17 cellular contexts compared by ENCODE assay signal in genomic region chr11:7911011-7911410, GRCh38. TPM values are rescaled to one million over a fixed set of nuclear protein-coding genes. Genes with fewer than 3 reads are reported as not detected.
A peak's percentile ranks its signal among the peaks of the same experiment; 100 is the strongest.
DNase-seq lines count a peak whose midpoint lies in the region; ATAC-seq and TF ChIP-seq lines count a peak whose summit lies in the region.
"Had no signal": no experiment of that assay in that cellular context is flagged by ENCODE, and none has a peak within 500 bp of the region (broad histone marks: within the 10 kb centered on the region; RNA-seq: fewer than 3 reads in every experiment).

No MANE protein-coding gene starts in this region.

- H2BK15ac ChIP-seq in IMR-90 (ENCODE audit: low read depth, low read length) (no peak overlapping the region), mesendoderm (replicated peaks; ENCODE audit: low read depth) (no peak overlapping the region)

- in situ Hi-C loops in IMR-90 (cut with MboI; ENCODE audit: low sequenced_read_pairs), result no loop called here

- no peak overlapping the region for H4K91ac ChIP-seq in IMR-90 (ENCODE audit: insufficient read depth, low read depth, low read length)

- H3K36me3 ChIP-seq in IMR-90 (ENCODE audit: control insufficient read depth, insufficient read depth, low read length) (no peaks in the 10 kb centered on the region), mesendoderm (ENCODE audit: control insufficient read depth, insufficient read depth, low read length) (no peaks in the 10 kb centered on the region), sigmoid colon (no peaks in the 10 kb centered on the region)
- H3K36me3 ChIP-seq: BE2C had no signal

- H4K20me1 ChIP-seq in IMR-90 (ENCODE audit: insufficient read depth, low read length), result no peaks in the 10 kb centered on the region

- H3K27ac Mint-ChIP-seq in endothelial cell (ENCODE audit: unreplicated experiment), result no peak overlapping the region
- no peak overlapping the region for H3K27ac Mint-ChIP-seq in naive thymus-derived CD8-positive, alpha-beta T cell
- H3K27ac Mint-ChIP-seq: CD8-positive, alpha-beta memory T cell had no signal

- no peak for TF ChIP-seq RAD21 in IMR-90 (IDR thresholded peaks at IDR 0.05; ENCODE audit: low read length)

- no peak for TF ChIP-seq EP300 in sigmoid colon (IDR thresholded peaks at IDR 0.05)

- dilution Hi-C loops in IMR-90 (cut with HindIII; ENCODE audit: low sequenced_read_pairs, unreplicated experiment), result no loop called here

- H3K18ac ChIP-seq in IMR-90 (ENCODE audit: low read depth, low read length) (peak overlapping the region; percentile 52; the same call in 1 of the 2 replicates), mesendoderm (ENCODE audit: low read length) (no peak overlapping the region)

- no peak overlapping the region for H3K56ac ChIP-seq in IMR-90 (ENCODE audit: extremely low read depth, insufficient read depth, low read length)
- H3K56ac ChIP-seq in mesendoderm (ENCODE audit: low read length), result peak overlapping the region; percentile 36

- H3K79me1 ChIP-seq in IMR-90 (ENCODE audit: low read depth in 1 of 2, low read length in 2 of 2) (no peaks in the 10 kb centered on the region), mesendoderm (ENCODE audit: low read length) (no peaks in the 10 kb centered on the region)

- POLR2A ChIA-PET in IMR-90 (lab: Charles Lee; ENCODE audit: unreplicated experiment), result no interaction called here
- POLR2A ChIA-PET in naive thymus-derived CD8-positive, alpha-beta T cell (lab: Charles Lee), result no interaction called here

- H3K27me3 Mint-ChIP-seq in endothelial cell (ENCODE audit: unreplicated experiment), result peaks cover 6% of the 10 kb centered on the region
- peaks cover 4 to 48% (median 19%) of the 10 kb centered on the region in 5 donors for H3K27me3 Mint-ChIP-seq in naive thymus-derived CD8-positive, alpha-beta T cell

- no peaks in the 10 kb centered on the region for H3K9me3 ChIP-seq in IMR-90 (ENCODE audit: control insufficient read depth, insufficient read depth, low read length)
- H3K9me3 ChIP-seq in sigmoid colon, result no peaks in the 10 kb centered on the region
- H3K9me3 ChIP-seq: BE2C had no signal

- TF ChIP-seq POLR2A in IMR-90 (IDR thresholded peaks at IDR 0.05; ENCODE audit: low read depth, low read length) (no peak), sigmoid colon (IDR thresholded peaks at IDR 0.05) (no peak)

- peaks cover 33% of the 10 kb centered on the region for H3K4me1 Mint-ChIP-seq in endothelial cell (ENCODE audit: unreplicated experiment)
- H3K4me1 Mint-ChIP-seq in naive thymus-derived CD8-positive, alpha-beta T cell, result no peaks in the 10 kb centered on the region
- H3K4me1 Mint-ChIP-seq: CD4-positive, CD25-positive, alpha-beta regulatory T cell; CD8-positive, alpha-beta memory T cell had no signal

- H3K14ac ChIP-seq in IMR-90 (replicated peaks; ENCODE audit: low read depth, low read length), result no peak overlapping the region

- no peaks in the 10 kb centered on the region for H3K9me1 ChIP-seq in IMR-90 (ENCODE audit: insufficient read depth, low read length)

- H3K36me3 Mint-ChIP-seq in endothelial cell (ENCODE audit: low read depth, unreplicated experiment), result no peaks in the 10 kb centered on the region
- no peaks in the 10 kb centered on the region for H3K36me3 Mint-ChIP-seq in naive thymus-derived CD8-positive, alpha-beta T cell
- H3K36me3 Mint-ChIP-seq: CD4-positive, CD25-positive, alpha-beta regulatory T cell; CD8-positive, alpha-beta memory T cell had no signal

- no peak overlapping the region for H2BK20ac ChIP-seq in IMR-90 (ENCODE audit: low read depth, low read length)

- H2BK5ac ChIP-seq in IMR-90 (ENCODE audit: low read depth, low read length, poor library complexity, severe bottlenecking), result no peak overlapping the region
- peak overlapping the region; percentile 57 for H2BK5ac ChIP-seq in mesendoderm (ENCODE audit: low read length)

- no peak overlapping the region for H3K27ac ChIP-seq in IMR-90 (ENCODE audit: insufficient read depth, low read length)
- H3K27ac ChIP-seq in mesendoderm (ENCODE audit: low read depth, low read length), result no peak overlapping the region
- no peak overlapping the region for H3K27ac ChIP-seq in sigmoid colon

- no peak overlapping the region for H4K8ac ChIP-seq in IMR-90 (ENCODE audit: low read depth in 2 of 2, low read length in 2 of 2)
- H4K8ac ChIP-seq in mesendoderm (ENCODE audit: low read depth, low read length), result no peak overlapping the region

- H3K23ac ChIP-seq in IMR-90 (ENCODE audit: low read depth, low read length) (no peak overlapping the region), mesendoderm (ENCODE audit: low read length) (no peak overlapping the region)

- ATAC-seq in IMR-90 (ENCODE audit: low read depth), result no peak
- no peak for ATAC-seq in naive thymus-derived CD8-positive, alpha-beta T cell
- ATAC-seq: HepG2 had no signal

- TF ChIP-seq CTCF in IMR-90 (conservative IDR thresholded peaks at IDR 0.05; ENCODE audit: low read depth, low read length) (no peak), sigmoid colon (IDR thresholded peaks at IDR 0.05) (no peak), endothelial cell (IDR thresholded peaks at IDR 0.05; ENCODE audit: unreplicated experiment) (no peak)

- no peak overlapping the region for H3K4me3 ChIP-seq in IMR-90 (ENCODE audit: insufficient read depth, low read depth, low read length)
- H3K4me3 ChIP-seq in mesendoderm (ENCODE audit: low read length), result no peak overlapping the region
- H3K4me3 ChIP-seq in sigmoid colon, result no peak overlapping the region

- H3K27me3 ChIP-seq in IMR-90 (ENCODE audit: control insufficient read depth, insufficient read depth, low read length) (no peaks in the 10 kb centered on the region), mesendoderm (ENCODE audit: insufficient read depth, low read length, poor library complexity) (no peaks in the 10 kb centered on the region), sigmoid colon (no peaks in the 10 kb centered on the region)

- no peak overlapping the region for H2AFZ ChIP-seq in IMR-90 (replicated peaks; ENCODE audit: low read length, poor library complexity)

- H2AK5ac ChIP-seq in IMR-90 (ENCODE audit: low read depth, low read length) (no peak overlapping the region), mesendoderm (ENCODE audit: low read length) (no peak overlapping the region)

- no peak overlapping the region for H3K9ac ChIP-seq in IMR-90 (ENCODE audit: low read depth, low read length)
- H3K9ac ChIP-seq in mesendoderm (ENCODE audit: low read length), result no peak overlapping the region

- DNase-seq in GM03348 (ENCODE audit: low spot score), result peak; percentile 13
- DNase-seq in IMR-90, result no peak
- DNase-seq in mesendoderm, result no peak
- no peak for DNase-seq in sigmoid colon
- no peak for DNase-seq in endothelial cell (ENCODE audit: low spot score)
- no peak for DNase-seq in naive thymus-derived CD8-positive, alpha-beta T cell
- DNase-seq: BE2C; C1 segment of cervical spinal cord; CD4-positive, CD25-positive, alpha-beta regulatory T cell; CD8-positive, alpha-beta memory T cell; COR-L47; GDM1; GOT3; H9; KG1 had no signal

- H2AK9ac ChIP-seq in IMR-90 (replicated peaks; ENCODE audit: low read depth, low read length, poor library complexity), result no peak overlapping the region

- no TSS peak for BruUV-seq in IMR-90 (replicated peaks; lab: Mats Ljungman, UMichigan)

- peak overlapping the region; percentile 90; the same call in 1 of the 2 replicates for H4K5ac ChIP-seq in IMR-90 (ENCODE audit: low read depth, low read length)
- no peak overlapping the region for H4K5ac ChIP-seq in mesendoderm (ENCODE audit: low read length)

- H3K4ac ChIP-seq in IMR-90 (ENCODE audit: low read depth, low read length), result no peak overlapping the region
- H3K4ac ChIP-seq in mesendoderm (ENCODE audit: low read depth, low read length), result no peak overlapping the region

- H3K79me2 ChIP-seq in mesendoderm (ENCODE audit: control insufficient read depth, insufficient read depth, low read length), result no peaks in the 10 kb centered on the region

- H3K9me3 Mint-ChIP-seq in endothelial cell (ENCODE audit: unreplicated experiment), result no peaks in the 10 kb centered on the region
- H3K9me3 Mint-ChIP-seq in naive thymus-derived CD8-positive, alpha-beta T cell, result no peaks in the 10 kb centered on the region
- H3K9me3 Mint-ChIP-seq: CD8-positive, alpha-beta memory T cell; H9 had no signal

- intact Hi-C loops in IMR-90 (cut with micrococcal nuclease), result no loop called here
- intact Hi-C loops in sigmoid colon (cut with DNase I), result no loop called here

- CTCF ChIA-PET in IMR-90 (lab: Yijun Ruan, JAX), result interaction anchor here (1.0 to 1.2 kb wide), 2 partner anchors 18 to 76 kb away, joined by 3 read pairs; partner anchors contain the start of gene EIF3F

- H3K4me2 ChIP-seq in IMR-90 (ENCODE audit: low read depth, low read length), result no peak overlapping the region
- H3K4me2 ChIP-seq in mesendoderm (ENCODE audit: low read length), result no peak overlapping the region

- H2BK120ac ChIP-seq in IMR-90 (ENCODE audit: low read depth, low read length), result no peak overlapping the region
- no peak overlapping the region for H2BK120ac ChIP-seq in mesendoderm (ENCODE audit: low read depth, low read length)

- H3K4me1 ChIP-seq in IMR-90 (ENCODE audit: control insufficient read depth, insufficient read depth, low read length) (peaks cover 4% of the 10 kb centered on the region), mesendoderm (ENCODE audit: control insufficient read depth, low read depth, low read length) (peaks cover 12% of the 10 kb centered on the region), sigmoid colon (no peaks in the 10 kb centered on the region)
- H3K4me1 ChIP-seq: BE2C had no signal

- H3K4me3 Mint-ChIP-seq in endothelial cell (ENCODE audit: unreplicated experiment), result no peak overlapping the region
- no peak overlapping the region for H3K4me3 Mint-ChIP-seq in naive thymus-derived CD8-positive, alpha-beta T cell
- H3K4me3 Mint-ChIP-seq: CD4-positive, CD25-positive, alpha-beta regulatory T cell; CD8-positive, alpha-beta memory T cell; H9 had no signal

RNA-seq across cellular contexts. Expression of gene OR10A6, which starts 20.1 kb away (rescaled TPM):
- total RNA-seq in IMR-90 (2012; rRNA removed) (not detected in 2 replicates), sigmoid colon (not detected), endothelial cell (ENCODE audit: unreplicated experiment) (not detected)
- polyA plus RNA-seq in IMR-90 (2012; rRNA removed) (0.14 and 0.19 TPM in 2 replicates), sigmoid colon (not detected)
- 0.03 TPM in 1 of 2 replicates, not detected in the other for polyA plus RNA-seq in IMR-90 (2012; cell fraction: cytosol; rRNA removed)
- polyA plus RNA-seq in IMR-90 (2012; cell fraction: nucleus; rRNA removed; ENCODE audit: low replicate concordance), result 0.09 and 1.0 TPM in 2 replicates
- polyA plus RNA-seq in mesendoderm (2013, experiment 1 of 2), result not detected
- polyA plus RNA-seq in mesendoderm (2013, experiment 2 of 2), result not detected
- total RNA-seq in naive thymus-derived CD8-positive, alpha-beta T cell, result not detected
- polyA plus RNA-seq in naive thymus-derived CD8-positive, alpha-beta T cell, result not detected
- total RNA-seq: A172; CD4-positive, CD25-positive, alpha-beta regulatory T cell; CD8-positive, alpha-beta memory T cell; H9; HepG2 had no signal
- polyA plus RNA-seq: CD4-positive, CD25-positive, alpha-beta regulatory T cell; CD8-positive, alpha-beta memory T cell; HepG2 had no signal

RNA-seq across cellular contexts. Expression of gene OR10A3, which starts 30.5 kb away (rescaled TPM):
- total RNA-seq in IMR-90 (2012; rRNA removed) (under 0.01 TPM in 1 of 2 replicates, not detected in the other), sigmoid colon (not detected), endothelial cell (ENCODE audit: unreplicated experiment) (not detected)
- polyA plus RNA-seq in IMR-90 (2012; rRNA removed) (0.03 and 0.13 TPM in 2 replicates), sigmoid colon (not detected)
- not detected in 2 replicates for polyA plus RNA-seq in IMR-90 (2012; cell fraction: cytosol; rRNA removed)
- polyA plus RNA-seq in IMR-90 (2012; cell fraction: nucleus; rRNA removed; ENCODE audit: low replicate concordance), result 0.12 and 1.1 TPM in 2 replicates
- not detected for polyA plus RNA-seq in mesendoderm (2013, experiment 1 of 2)
- polyA plus RNA-seq in mesendoderm (2013, experiment 2 of 2), result not detected
- total RNA-seq in naive thymus-derived CD8-positive, alpha-beta T cell, result not detected
- not detected for polyA plus RNA-seq in naive thymus-derived CD8-positive, alpha-beta T cell
- total RNA-seq: A172; CD4-positive, CD25-positive, alpha-beta regulatory T cell; CD8-positive, alpha-beta memory T cell; H9; HepG2 had no signal
- polyA plus RNA-seq: CD4-positive, CD25-positive, alpha-beta regulatory T cell; CD8-positive, alpha-beta memory T cell; HepG2 had no signal

RNA-seq across cellular contexts. Expression of gene NLRP10, which starts 54.2 kb away (rescaled TPM):
- total RNA-seq in IMR-90 (2012; rRNA removed), result 25.6 and 36.7 TPM in 2 replicates
- polyA plus RNA-seq in IMR-90 (2012; rRNA removed), result 5.8 and 6.5 TPM in 2 replicates
- 4.6 and 5.6 TPM in 2 replicates for polyA plus RNA-seq in IMR-90 (2012; cell fraction: cytosol; rRNA removed)
- polyA plus RNA-seq in IMR-90 (2012; cell fraction: nucleus; rRNA removed; ENCODE audit: low replicate concordance), result 2.4 and 2.5 TPM in 2 replicates
- polyA plus RNA-seq in mesendoderm (2013, experiment 1 of 2), result 0.04 TPM
- 0.04 TPM for polyA plus RNA-seq in mesendoderm (2013, experiment 2 of 2)
- not detected for total RNA-seq in sigmoid colon
- not detected for polyA plus RNA-seq in sigmoid colon
- total RNA-seq in endothelial cell (ENCODE audit: unreplicated experiment), result not detected
- not detected for total RNA-seq in naive thymus-derived CD8-positive, alpha-beta T cell
- polyA plus RNA-seq in naive thymus-derived CD8-positive, alpha-beta T cell, result not detected
- total RNA-seq: CD4-positive, CD25-positive, alpha-beta regulatory T cell; CD8-positive, alpha-beta memory T cell; H9; HepG2 had no signal
- polyA plus RNA-seq: CD4-positive, CD25-positive, alpha-beta regulatory T cell; CD8-positive, alpha-beta memory T cell; HepG2 had no signal

Comparison
In these comparisons a context has a peak if more than half of its experiments do, and no peak if none do; other contexts are left out.
1. RNA of gene NLRP10, which starts 54.2 kb away (total RNA-seq): 25.6 to 36.7 TPM in IMR-90; not detected in sigmoid colon, not detected in endothelial cell (single experiment) and not detected in naive thymus-derived CD8-positive, alpha-beta T cell; every median in the first group is over 10 times any median in the second.